3 cellular contexts compared by ENCODE assay signal in genomic region chr9:100927778-100928177, GRCh38.
"Had no signal": no experiment of that assay in that cellular context is flagged by ENCODE, and none has a peak within 500 bp of the region (broad histone marks: within the 10 kb centered on the region; RNA-seq: fewer than 3 reads in every experiment).

No MANE protein-coding gene starts in this region.

- H3K4me3 ChIP-seq: GM12878 had no signal

- DNase-seq: GDM1, GF-D8 had no signal

- ATAC-seq: GM12878 had no signal
